8 cellular contexts compared by ENCODE assay signal in the genomic region with DNA sequence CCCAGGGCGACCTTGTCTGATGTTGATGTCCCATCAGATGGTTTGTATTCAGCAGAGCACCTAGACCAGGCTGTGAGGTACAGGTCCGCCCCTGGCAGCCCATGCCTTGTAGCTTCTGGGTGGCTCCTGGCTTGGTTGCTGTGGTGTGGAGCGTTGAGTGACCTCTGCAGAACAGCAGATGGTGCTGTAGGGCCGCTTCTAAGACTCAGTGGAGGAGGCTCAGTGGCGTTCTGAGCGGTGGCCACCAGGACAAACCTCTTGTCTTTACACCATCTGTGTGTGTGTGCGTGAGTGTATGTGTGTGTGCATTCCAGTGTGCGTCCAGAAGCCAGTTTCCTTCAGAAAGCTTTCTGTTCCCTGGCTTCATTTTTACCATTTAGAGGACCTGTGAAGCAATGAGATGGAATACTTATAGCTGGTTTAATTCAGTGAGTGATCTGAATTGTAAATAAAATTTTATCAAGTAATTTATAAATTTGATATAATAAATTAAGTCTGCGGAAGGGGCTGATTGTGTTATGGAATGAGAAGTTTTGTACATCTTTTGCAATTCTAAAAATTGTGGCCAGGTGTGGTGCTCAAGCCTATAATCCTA.
DNase-seq lines count a peak whose midpoint lies in the region; ATAC-seq and TF ChIP-seq lines count a peak whose summit lies in the region.

No MANE protein-coding gene starts in this region.

- POLR2A ChIA-PET in CD8-positive, alpha-beta T cell (lab: Charles Lee) = interaction anchor here (1.1 kb wide), 1 partner anchor 174 kb away, joined by 3 read pairs; no protein-coding TSS in a partner anchor

- DNase-seq in CD8-positive, alpha-beta T cell = peak; percentile 32 to 69 (median 54)
- peak; percentile 92 for DNase-seq in MV-4-11 (lab: John Stamatoyannopoulos, UW)
- peak; percentile 59 for DNase-seq in SIG-M5 (lab: John Stamatoyannopoulos, UW)
- DNase-seq in activated naive CD4-positive, alpha-beta T cell treated with anti-CD3 and anti-CD28 coated beads, Interleukin-2, amount 50 U/mL, for 16 hours = peak; percentile 46
- DNase-seq in glutamatergic neuron = peak; percentile 84
- peak; percentile 71 for DNase-seq in pons (ENCODE audit: low spot score)

- H3K27ac ChIP-seq in CD8-positive, alpha-beta T cell (ENCODE audit: low read depth, low read length) = no peak overlapping the region

- peak; percentile 48 for TF ChIP-seq CTCF in CD8-positive, alpha-beta T cell (IDR thresholded peaks at IDR 0.05)
- peak; percentile 70 for TF ChIP-seq CTCF in glutamatergic neuron (IDR thresholded peaks at IDR 0.05; ENCODE audit: partially characterized antibody, unreplicated experiment)

- no peaks in the 10 kb centered on the region for H3K9me3 Mint-ChIP-seq in CD8-positive, alpha-beta T cell
- peaks cover 1% of the 10 kb centered on the region for H3K9me3 Mint-ChIP-seq in glutamatergic neuron (ENCODE audit: unreplicated experiment)

- no peaks in the 10 kb centered on the region for H3K27me3 ChIP-seq in CD8-positive, alpha-beta T cell (ENCODE audit: insufficient read depth, low read length)

- no peaks in the 10 kb centered on the region for H3K36me3 ChIP-seq in CD8-positive, alpha-beta T cell (ENCODE audit: insufficient read depth, low read length)

- ATAC-seq in CD8-positive, alpha-beta T cell = peak; percentile 93
- ATAC-seq in GM21390 (IDR thresholded peaks at IDR 0.05; ENCODE audit: unreplicated experiment) = peak; percentile 54
- no peak for ATAC-seq in HG03469 (IDR thresholded peaks at IDR 0.05; ENCODE audit: unreplicated experiment)

- H3K4me1 Mint-ChIP-seq in CD8-positive, alpha-beta T cell (ENCODE audit: low read depth) = peaks cover 6% of the 10 kb centered on the region
- H3K4me1 Mint-ChIP-seq in glutamatergic neuron (ENCODE audit: low read depth, unreplicated experiment) = peaks cover 18% of the 10 kb centered on the region

- H3K27me3 Mint-ChIP-seq in CD8-positive, alpha-beta T cell (ENCODE audit: low read depth) = no peaks in the 10 kb centered on the region
- H3K27me3 Mint-ChIP-seq in glutamatergic neuron (ENCODE audit: unreplicated experiment) = no peaks in the 10 kb centered on the region

- H3K9me3 ChIP-seq in CD8-positive, alpha-beta T cell (ENCODE audit: low read length) = no peaks in the 10 kb centered on the region

- H3K4me3 ChIP-seq in CD8-positive, alpha-beta T cell (ENCODE audit: low read depth, low read length) = no peak overlapping the region

- CTCF ChIA-PET in CD8-positive, alpha-beta T cell (lab: Charles Lee) = interaction anchor here (0.5 to 8.5 kb wide), 21 partner anchors 10 to 630 kb away, joined by 3 to 239 read pairs (median 4); a partner anchor contains a TSS

- peaks cover 32% of the 10 kb centered on the region for H3K36me3 Mint-ChIP-seq in CD8-positive, alpha-beta T cell
- no peaks in the 10 kb centered on the region for H3K36me3 Mint-ChIP-seq in glutamatergic neuron (ENCODE audit: unreplicated experiment)

- no peaks in the 10 kb centered on the region for H3K4me1 ChIP-seq in CD8-positive, alpha-beta T cell (ENCODE audit: insufficient read depth, low read length)

- no peak overlapping the region for H3K4me3 Mint-ChIP-seq in CD8-positive, alpha-beta T cell
- H3K4me3 Mint-ChIP-seq in glutamatergic neuron (ENCODE audit: unreplicated experiment) = no peak overlapping the region

- intact Hi-C loops in CD8-positive, alpha-beta T cell (cut with DNase I, micrococcal nuclease) = no loop called here

- H3K27ac Mint-ChIP-seq in CD8-positive, alpha-beta T cell = no peak overlapping the region
- H3K27ac Mint-ChIP-seq in glutamatergic neuron (ENCODE audit: unreplicated experiment) = no peak overlapping the region
